9 cellular contexts compared by ENCODE assay signal in genomic region chr12:89927226-89927698, GRCh38.
DNase-seq lines count a peak whose midpoint lies in the region; ATAC-seq and TF ChIP-seq lines count a peak whose summit lies in the region.
"Had no signal": no experiment of that assay in that cellular context is flagged by ENCODE, and none has a peak within 500 bp of the region (broad histone marks: within the 10 kb centered on the region; RNA-seq: fewer than 3 reads in every experiment).

No MANE protein-coding gene starts in this region.

- H3K9me3 ChIP-seq in mucosa of descending colon (no peaks in the 10 kb centered on the region), right cardiac atrium (ENCODE audit: control insufficient read depth, low read length) (no peaks in the 10 kb centered on the region), psoas muscle (no peaks in the 10 kb centered on the region)

- TF ChIP-seq CTCF in mucosa of descending colon (IDR thresholded peaks at IDR 0.05) (no peak), psoas muscle (IDR thresholded peaks at IDR 0.05) (no peak)

- WGBS in right cardiac atrium: 80% methylated on average over 2 of the region's 2 CpGs
- WGBS in psoas muscle, 3 donors: 90 to 91% (median 91%) methylated on average over 2 of the region's 2 CpGs

- no peaks in the 10 kb centered on the region for H3K27me3 ChIP-seq in right cardiac atrium (ENCODE audit: control insufficient read depth, insufficient read depth)
- H3K27me3 ChIP-seq in psoas muscle (ENCODE audit: insufficient read depth in 3 of 3, low read length in 2 of 3): no peaks in the 10 kb centered on the region

- no peaks in the 10 kb centered on the region for H3K36me3 ChIP-seq in mucosa of descending colon (ENCODE audit: low read depth)
- no peaks in the 10 kb centered on the region for H3K36me3 ChIP-seq in psoas muscle (ENCODE audit: insufficient read depth in 1 of 2, low read depth in 1 of 2)

- H3K27ac ChIP-seq in right cardiac atrium (ENCODE audit: low read length) (no peak overlapping the region), psoas muscle (no peak overlapping the region)

- ATAC-seq in GM18870 (IDR thresholded peaks at IDR 0.05; ENCODE audit: unreplicated experiment) (peak; percentile 99), HG02588 (IDR thresholded peaks at IDR 0.05; ENCODE audit: unreplicated experiment) (peak; percentile 97), mucosa of descending colon (peak; percentile 82), right cardiac atrium (no peak), psoas muscle (no peak)

- DNase-seq in Kasumi-1 (lab: John Stamatoyannopoulos, UW) (peak; percentile 23 to 32), mucosa of descending colon (no peak), right cardiac atrium (no peak), psoas muscle (no peak), H4 (ENCODE audit: low spot score) (no peak)
- no peak for DNase-seq in stimulated activated CD4-positive, alpha-beta T cell treated with anti-CD3 and anti-CD28 coated beads, Interleukin-4, amount 100 ng/mL, for 4 hours
- DNase-seq: IMR-90 had no signal

- no peak overlapping the region for H3K4me3 ChIP-seq in mucosa of descending colon
- H3K4me3 ChIP-seq in right cardiac atrium (ENCODE audit: low read length): no peak overlapping the region
- H3K4me3 ChIP-seq in psoas muscle: no peak overlapping the region

- intact Hi-C loops in mucosa of descending colon (cut with DNase I, micrococcal nuclease) (no loop called here), right cardiac atrium (cut with DNase I) (no loop called here), psoas muscle (cut with DNase I) (no loop called here)

- no peaks in the 10 kb centered on the region for H3K4me1 ChIP-seq in mucosa of descending colon (ENCODE audit: low read depth)
- H3K4me1 ChIP-seq in right cardiac atrium (ENCODE audit: control insufficient read depth, insufficient read depth, low read length): no peaks in the 10 kb centered on the region
- no peaks in the 10 kb centered on the region for H3K4me1 ChIP-seq in psoas muscle

Comparison
In these comparisons a context has a peak if more than half of its experiments do, and no peak if none do; other contexts are left out.
1. ATAC-seq: peak in GM18870 (single experiment), HG02588 (single experiment) and mucosa of descending colon (single experiment); none in right cardiac atrium (0 of 2) and psoas muscle (0 of 4).
2. DNase-seq: peak in Kasumi-1 (2 of 2); none in mucosa of descending colon (0 of 3), right cardiac atrium (0 of 3), psoas muscle (0 of 2), stimulated activated CD4-positive, alpha-beta T cell treated with anti-CD3 and anti-CD28 coated beads, Interleukin-4, amount 100 ng/mL, for 4 hours (0 of 2) and H4 (single experiment).